In genomic region chr13:93244141-93244917, GRCh38 we compare ENCODE assay signal across 9 cellular contexts. TPM values are rescaled to one million over a fixed set of nuclear protein-coding genes. Genes with fewer than 3 reads are reported as not detected.
DNase-seq lines count a peak whose midpoint lies in the region; ATAC-seq and TF ChIP-seq lines count a peak whose summit lies in the region.
"Had no signal": no experiment of that assay in that cellular context is flagged by ENCODE, and none has a peak within 500 bp of the region (broad histone marks: within the 10 kb centered on the region; RNA-seq: fewer than 3 reads in every experiment).

No MANE protein-coding gene starts in this region.

- ATAC-seq in HG03432 (IDR thresholded peaks at IDR 0.05; ENCODE audit: unreplicated experiment) (peak; percentile 80), mucosa of descending colon (peak; percentile 29)

- intact Hi-C loops in mucosa of descending colon (cut with DNase I, micrococcal nuclease): no loop called here

- TF ChIP-seq CTCF in choroid plexus epithelial cell (conservative IDR thresholded peaks at IDR 0.05; ENCODE audit: low read depth, low read length): peak; percentile 19
- TF ChIP-seq CTCF in mucosa of descending colon (IDR thresholded peaks at IDR 0.05): no peak

- H3K36me3 ChIP-seq in mucosa of descending colon (ENCODE audit: low read depth): no peaks in the 10 kb centered on the region

- no peaks in the 10 kb centered on the region for H3K4me1 ChIP-seq in mucosa of descending colon (ENCODE audit: low read depth)

- H3K9me3 ChIP-seq in mucosa of descending colon: peaks cover 3% of the 10 kb centered on the region

- DNase-seq in A172 (ENCODE audit: low spot score) (peak; percentile 57), choroid plexus epithelial cell (ENCODE audit: low read depth) (peak; percentile 75), mucosa of descending colon (no peak), DMS79 (lab: John Stamatoyannopoulos, UW) (no peak), CD1c-positive myeloid dendritic cell (ENCODE audit: extremely low spot score) (no peak), NAMALWA (ENCODE audit: low spot score) (no peak)
- no peak for DNase-seq in activated naive CD4-positive, alpha-beta T cell (lab: John Stamatoyannopoulos, UW)
- DNase-seq: SHP77 had no signal

- H3K4me3 ChIP-seq in choroid plexus epithelial cell (ENCODE audit: low read depth, low read length): peak overlapping the region; percentile 48
- H3K4me3 ChIP-seq in mucosa of descending colon: no peak overlapping the region

RNA-seq across cellular contexts. Expression of gene GPC6, which starts 17.7 kb away (rescaled TPM):
- 5.1 and 6.1 TPM in 2 replicates for total RNA-seq in A172 (2014; rRNA removed; shearing (Covaris generic))
- 10 to 100 TPM in 1 of 3 donors, 1 to 10 TPM in 2; 2.7 to 11.3 (median 7.5) TPM for total RNA-seq in mucosa of descending colon

Comparison
In these comparisons a context has a peak if more than half of its experiments do, and no peak if none do; other contexts are left out.
1. DNase-seq: peak in A172 (single experiment) and choroid plexus epithelial cell (single experiment); none in mucosa of descending colon (0 of 3), DMS79 (single experiment), CD1c-positive myeloid dendritic cell (single experiment), NAMALWA (single experiment) and activated naive CD4-positive, alpha-beta T cell (0 of 4).